Comparison of ENCODE assay signal across 1 cellular context in the genomic region with DNA sequence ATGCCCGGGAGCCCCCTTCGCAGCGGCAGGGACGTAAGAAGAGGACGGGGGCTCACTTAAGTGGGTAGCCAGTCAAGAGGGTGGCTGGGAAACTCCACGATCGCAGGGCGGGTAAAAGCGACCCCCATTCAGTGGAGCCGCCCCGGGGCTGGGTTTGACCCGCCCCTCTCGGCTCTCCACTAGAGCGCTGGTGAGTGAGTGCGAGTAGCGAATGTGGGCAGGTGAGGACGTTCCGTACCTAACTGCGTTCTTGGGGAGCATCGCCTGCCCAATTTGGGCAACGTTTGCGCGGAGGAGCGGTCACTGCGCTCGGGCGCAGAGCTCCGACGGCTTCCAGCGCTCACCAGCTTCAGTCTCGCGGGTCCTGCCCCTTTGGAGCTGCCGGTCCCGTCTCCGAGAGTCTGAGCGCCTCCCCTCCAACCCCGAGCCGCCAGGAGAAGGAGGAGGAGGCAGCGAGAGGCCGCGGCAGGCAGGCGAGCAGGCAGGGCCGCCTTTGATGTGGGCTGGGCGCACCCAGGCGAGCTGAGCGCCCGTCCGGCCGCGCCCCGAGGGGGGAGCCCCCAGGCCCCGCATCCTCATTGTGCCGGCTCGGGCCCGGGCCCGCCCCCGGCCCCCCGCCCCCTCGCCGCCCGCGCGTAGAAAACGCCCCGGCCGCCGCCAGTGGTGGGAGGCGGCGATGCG.
TF ChIP-seq lines count a peak whose summit lies in the region.

Gene FGF18, plus strand, starts transcription at position 666 of the 681 bp plus-strand sequence. CDS start 553 bp downstream, outside the sequence.

TF ChIP-seq in HepG2, 621 proteins besides CTCF, POLR2A, EP300 and RAD21 (continued from another document and continues in another):
- TF ChIP-seq POGK (CRISPR knock-in tag; conservative IDR thresholded peaks at IDR 0.05) (no peak), MTA1 (CRISPR knock-in tag; IDR thresholded peaks at IDR 0.05; ENCODE audit: borderline replicate concordance) (no peak), ZFP62 (CRISPR knock-in tag; IDR thresholded peaks at IDR 0.05) (no peak), KLF15 (CRISPR knock-in tag; IDR thresholded peaks at IDR 0.05; ENCODE audit: borderline replicate concordance) (no peak), ZIK1 (CRISPR knock-in tag; IDR thresholded peaks at IDR 0.05; ENCODE audit: borderline replicate concordance, low read depth) (no peak), IRF2 (CRISPR knock-in tag; IDR thresholded peaks at IDR 0.05) (no peak), IRX3 (CRISPR knock-in tag; IDR thresholded peaks at IDR 0.05; ENCODE audit: borderline replicate concordance, low read depth) (0 out of 2 replicates have a peak, but pooled peaks have one; percentile 29), HOXA9 (CRISPR knock-in tag; IDR thresholded peaks at IDR 0.05; ENCODE audit: borderline replicate concordance) (no peak), ZNF629 (CRISPR knock-in tag; conservative IDR thresholded peaks at IDR 0.05) (no peak), PATZ1 (CRISPR knock-in tag; IDR thresholded peaks at IDR 0.05) (peak; percentile 44; the same call in 1 of the 2 replicates), AKAP8 (CRISPR knock-in tag; IDR thresholded peaks at IDR 0.05) (no peak), THAP8 (CRISPR knock-in tag; IDR thresholded peaks at IDR 0.05; ENCODE audit: borderline replicate concordance) (no peak), KLF9 (CRISPR knock-in tag; IDR thresholded peaks at IDR 0.05; ENCODE audit: low read depth) (no peak), MTA3 (CRISPR knock-in tag; IDR thresholded peaks at IDR 0.05) (no peak), ZNF597 (CRISPR knock-in tag; IDR thresholded peaks at IDR 0.05) (no peak), ZSCAN20 (CRISPR knock-in tag; IDR thresholded peaks at IDR 0.05; ENCODE audit: borderline replicate concordance) (peak; percentile 77; the same call in 1 of the 2 replicates), ZSCAN25 (CRISPR knock-in tag; IDR thresholded peaks at IDR 0.05) (no peak), TSC22D2 (CRISPR knock-in tag; IDR thresholded peaks at IDR 0.05; ENCODE audit: borderline replicate concordance) (no peak), ZNF383 (CRISPR knock-in tag; IDR thresholded peaks at IDR 0.05; ENCODE audit: borderline replicate concordance) (no peak), ZMAT3 (CRISPR knock-in tag; conservative IDR thresholded peaks at IDR 0.05) (no peak), ZNF652 (CRISPR knock-in tag; IDR thresholded peaks at IDR 0.05; ENCODE audit: borderline replicate concordance, low read depth) (no peak), XRCC5 (optimal IDR thresholded peaks at IDR 0.05; ENCODE audit: low read length) (peak; percentile 37), FOXC1 (CRISPR knock-in tag; IDR thresholded peaks at IDR 0.05; ENCODE audit: borderline replicate concordance) (0 out of 2 replicates have a peak, but pooled peaks have one; percentile 63), ZNF34 (CRISPR knock-in tag; IDR thresholded peaks at IDR 0.05; ENCODE audit: borderline replicate concordance) (no peak), ZNF264 (CRISPR knock-in tag; IDR thresholded peaks at IDR 0.05) (0 out of 2 replicates have a peak, but pooled peaks have one; percentile 29), ARNTL (CRISPR knock-in tag; IDR thresholded peaks at IDR 0.05) (no peak), STAT5B (CRISPR knock-in tag; IDR thresholded peaks at IDR 0.05) (no peak), ZSCAN30 (CRISPR knock-in tag; IDR thresholded peaks at IDR 0.05) (no peak), ONECUT2 (CRISPR knock-in tag; IDR thresholded peaks at IDR 0.05) (no peak), PHB2 (IDR thresholded peaks at IDR 0.05; ENCODE audit: partially characterized antibody) (no peak), MLX (CRISPR knock-in tag; IDR thresholded peaks at IDR 0.05) (no peak), RFXANK (CRISPR knock-in tag; IDR thresholded peaks at IDR 0.05) (no peak), GTF2F1 (IDR thresholded peaks at IDR 0.05; ENCODE audit: low read length) (no peak), NFYB (CRISPR knock-in tag; IDR thresholded peaks at IDR 0.05) (no peak), JUND (CRISPR knock-in tag; IDR thresholded peaks at IDR 0.05) (no peak), ERF (CRISPR knock-in tag; IDR thresholded peaks at IDR 0.05) (no peak)
- TF ChIP-seq, protein P1, sequence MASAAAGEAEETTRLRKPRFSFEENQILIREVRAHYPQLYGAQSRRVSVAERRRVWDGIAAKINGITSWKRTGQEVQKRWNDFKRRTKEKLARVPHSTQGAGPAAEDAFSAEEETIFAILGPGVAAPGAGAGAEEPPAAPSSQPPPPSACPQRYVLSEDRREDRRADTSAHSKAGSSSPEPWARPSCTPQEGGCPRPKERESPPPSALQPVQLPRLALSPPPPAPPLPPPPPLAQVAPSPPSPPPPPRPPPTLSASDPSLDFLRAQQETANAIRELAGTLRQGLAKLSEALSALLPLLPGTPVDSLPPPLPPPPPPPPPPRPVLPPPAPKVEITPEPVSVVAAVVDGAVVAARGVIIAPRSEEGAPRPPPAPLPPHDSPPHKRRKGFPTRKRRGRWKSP (CRISPR knock-in tag; IDR thresholded peaks at IDR 0.05) = peak; percentile 98
- TF ChIP-seq, protein P2, sequence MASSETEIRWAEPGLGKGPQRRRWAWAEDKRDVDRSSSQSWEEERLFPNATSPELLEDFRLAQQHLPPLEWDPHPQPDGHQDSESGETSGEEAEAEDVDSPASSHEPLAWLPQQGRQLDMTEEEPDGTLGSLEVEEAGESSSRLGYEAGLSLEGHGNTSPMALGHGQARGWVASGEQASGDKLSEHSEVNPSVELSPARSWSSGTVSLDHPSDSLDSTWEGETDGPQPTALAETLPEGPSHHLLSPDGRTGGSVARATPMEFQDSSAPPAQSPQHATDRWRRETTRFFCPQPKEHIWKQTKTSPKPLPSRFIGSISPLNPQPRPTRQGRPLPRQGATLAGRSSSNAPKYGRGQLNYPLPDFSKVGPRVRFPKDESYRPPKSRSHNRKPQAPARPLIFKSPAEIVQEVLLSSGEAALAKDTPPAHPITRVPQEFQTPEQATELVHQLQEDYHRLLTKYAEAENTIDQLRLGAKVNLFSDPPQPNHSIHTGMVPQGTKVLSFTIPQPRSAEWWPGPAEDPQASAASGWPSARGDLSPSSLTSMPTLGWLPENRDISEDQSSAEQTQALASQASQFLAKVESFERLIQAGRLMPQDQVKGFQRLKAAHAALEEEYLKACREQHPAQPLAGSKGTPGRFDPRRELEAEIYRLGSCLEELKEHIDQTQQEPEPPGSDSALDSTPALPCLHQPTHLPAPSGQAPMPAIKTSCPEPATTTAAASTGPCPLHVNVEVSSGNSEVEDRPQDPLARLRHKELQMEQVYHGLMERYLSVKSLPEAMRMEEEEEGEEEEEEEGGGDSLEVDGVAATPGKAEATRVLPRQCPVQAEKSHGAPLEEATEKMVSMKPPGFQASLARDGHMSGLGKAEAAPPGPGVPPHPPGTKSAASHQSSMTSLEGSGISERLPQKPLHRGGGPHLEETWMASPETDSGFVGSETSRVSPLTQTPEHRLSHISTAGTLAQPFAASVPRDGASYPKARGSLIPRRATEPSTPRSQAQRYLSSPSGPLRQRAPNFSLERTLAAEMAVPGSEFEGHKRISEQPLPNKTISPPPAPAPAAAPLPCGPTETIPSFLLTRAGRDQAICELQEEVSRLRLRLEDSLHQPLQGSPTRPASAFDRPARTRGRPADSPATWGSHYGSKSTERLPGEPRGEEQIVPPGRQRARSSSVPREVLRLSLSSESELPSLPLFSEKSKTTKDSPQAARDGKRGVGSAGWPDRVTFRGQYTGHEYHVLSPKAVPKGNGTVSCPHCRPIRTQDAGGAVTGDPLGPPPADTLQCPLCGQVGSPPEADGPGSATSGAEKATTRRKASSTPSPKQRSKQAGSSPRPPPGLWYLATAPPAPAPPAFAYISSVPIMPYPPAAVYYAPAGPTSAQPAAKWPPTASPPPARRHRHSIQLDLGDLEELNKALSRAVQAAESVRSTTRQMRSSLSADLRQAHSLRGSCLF (CRISPR knock-in tag; IDR thresholded peaks at IDR 0.05; ENCODE audit: borderline replicate concordance) = no peak
- TF ChIP-seq, protein P3, sequence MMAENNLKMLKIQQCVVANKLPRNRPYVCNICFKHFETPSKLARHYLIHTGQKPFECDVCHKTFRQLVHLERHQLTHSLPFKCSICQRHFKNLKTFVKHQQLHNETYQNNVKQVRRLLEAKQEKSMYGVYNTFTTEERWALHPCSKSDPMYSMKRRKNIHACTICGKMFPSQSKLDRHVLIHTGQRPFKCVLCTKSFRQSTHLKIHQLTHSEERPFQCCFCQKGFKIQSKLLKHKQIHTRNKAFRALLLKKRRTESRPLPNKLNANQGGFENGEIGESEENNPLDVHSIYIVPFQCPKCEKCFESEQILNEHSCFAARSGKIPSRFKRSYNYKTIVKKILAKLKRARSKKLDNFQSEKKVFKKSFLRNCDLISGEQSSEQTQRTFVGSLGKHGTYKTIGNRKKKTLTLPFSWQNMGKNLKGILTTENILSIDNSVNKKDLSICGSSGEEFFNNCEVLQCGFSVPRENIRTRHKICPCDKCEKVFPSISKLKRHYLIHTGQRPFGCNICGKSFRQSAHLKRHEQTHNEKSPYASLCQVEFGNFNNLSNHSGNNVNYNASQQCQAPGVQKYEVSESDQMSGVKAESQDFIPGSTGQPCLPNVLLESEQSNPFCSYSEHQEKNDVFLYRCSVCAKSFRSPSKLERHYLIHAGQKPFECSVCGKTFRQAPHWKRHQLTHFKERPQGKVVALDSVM (CRISPR knock-in tag; IDR thresholded peaks at IDR 0.05) = no peak
- TF ChIP-seq, protein P4, sequence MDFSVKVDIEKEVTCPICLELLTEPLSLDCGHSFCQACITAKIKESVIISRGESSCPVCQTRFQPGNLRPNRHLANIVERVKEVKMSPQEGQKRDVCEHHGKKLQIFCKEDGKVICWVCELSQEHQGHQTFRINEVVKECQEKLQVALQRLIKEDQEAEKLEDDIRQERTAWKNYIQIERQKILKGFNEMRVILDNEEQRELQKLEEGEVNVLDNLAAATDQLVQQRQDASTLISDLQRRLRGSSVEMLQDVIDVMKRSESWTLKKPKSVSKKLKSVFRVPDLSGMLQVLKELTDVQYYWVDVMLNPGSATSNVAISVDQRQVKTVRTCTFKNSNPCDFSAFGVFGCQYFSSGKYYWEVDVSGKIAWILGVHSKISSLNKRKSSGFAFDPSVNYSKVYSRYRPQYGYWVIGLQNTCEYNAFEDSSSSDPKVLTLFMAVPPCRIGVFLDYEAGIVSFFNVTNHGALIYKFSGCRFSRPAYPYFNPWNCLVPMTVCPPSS (IDR thresholded peaks at IDR 0.05) = no peak
- TF ChIP-seq, protein P5, sequence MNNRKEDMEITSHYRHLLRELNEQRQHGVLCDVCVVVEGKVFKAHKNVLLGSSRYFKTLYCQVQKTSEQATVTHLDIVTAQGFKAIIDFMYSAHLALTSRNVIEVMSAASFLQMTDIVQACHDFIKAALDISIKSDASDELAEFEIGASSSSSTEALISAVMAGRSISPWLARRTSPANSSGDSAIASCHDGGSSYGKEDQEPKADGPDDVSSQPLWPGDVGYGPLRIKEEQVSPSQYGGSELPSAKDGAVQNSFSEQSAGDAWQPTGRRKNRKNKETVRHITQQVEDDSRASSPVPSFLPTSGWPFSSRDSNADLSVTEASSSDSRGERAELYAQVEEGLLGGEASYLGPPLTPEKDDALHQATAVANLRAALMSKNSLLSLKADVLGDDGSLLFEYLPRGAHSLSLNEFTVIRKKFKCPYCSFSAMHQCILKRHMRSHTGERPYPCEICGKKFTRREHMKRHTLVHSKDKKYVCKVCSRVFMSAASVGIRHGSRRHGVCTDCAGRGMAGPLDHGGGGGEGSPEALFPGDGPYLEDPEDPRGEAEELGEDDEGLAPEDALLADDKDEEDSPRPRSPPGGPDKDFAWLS (CRISPR knock-in tag; IDR thresholded peaks at IDR 0.05; ENCODE audit: borderline replicate concordance) = no peak
- TF ChIP-seq, protein P6, sequence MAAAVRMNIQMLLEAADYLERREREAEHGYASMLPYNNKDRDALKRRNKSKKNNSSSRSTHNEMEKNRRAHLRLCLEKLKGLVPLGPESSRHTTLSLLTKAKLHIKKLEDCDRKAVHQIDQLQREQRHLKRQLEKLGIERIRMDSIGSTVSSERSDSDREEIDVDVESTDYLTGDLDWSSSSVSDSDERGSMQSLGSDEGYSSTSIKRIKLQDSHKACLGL (CRISPR knock-in tag; IDR thresholded peaks at IDR 0.05) = no peak
